Comparison of ENCODE assay signal across 11 cellular contexts in the genomic region with DNA sequence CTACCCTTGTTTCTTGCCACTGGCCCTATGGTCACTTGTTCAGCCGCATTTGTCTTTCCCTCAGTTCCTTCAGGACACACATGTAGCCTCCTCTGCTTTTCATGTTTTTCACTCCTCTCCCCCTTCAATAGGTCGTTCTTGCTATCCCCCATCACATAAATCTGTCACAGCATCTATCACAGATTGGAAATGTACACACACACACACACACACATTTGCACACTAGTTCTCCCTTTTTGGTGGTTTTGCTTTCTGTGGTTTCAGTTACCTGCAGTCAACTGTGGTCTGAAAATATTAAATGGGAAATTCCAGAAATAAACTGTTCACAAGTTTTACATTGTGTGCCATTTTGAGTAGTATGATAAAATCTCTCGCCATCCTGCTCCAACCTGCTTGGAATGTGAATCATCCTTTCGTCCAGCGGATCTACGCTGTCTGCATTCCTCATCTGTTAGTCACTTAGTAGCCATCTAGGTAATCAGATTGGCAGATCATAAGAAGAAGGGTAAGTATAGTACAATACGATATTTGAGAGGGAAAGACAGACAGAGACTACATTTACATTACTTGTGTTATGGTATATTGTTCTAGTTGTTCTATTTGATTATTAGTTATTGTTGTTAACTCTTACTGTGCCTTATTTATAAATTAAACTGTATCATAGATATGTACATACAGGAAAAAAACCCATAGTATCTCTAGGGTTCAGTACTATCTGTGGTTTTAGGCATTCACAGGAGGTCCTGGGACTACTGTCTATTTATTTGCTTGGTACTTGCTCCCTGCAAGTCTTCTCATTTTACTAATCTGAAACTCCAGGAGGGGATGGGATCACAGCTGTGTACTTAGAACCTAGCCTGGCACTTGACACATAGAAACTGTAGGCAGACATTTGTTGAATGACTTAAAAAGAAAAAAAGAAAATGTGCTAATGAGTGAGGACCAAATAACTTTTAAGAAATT.
DNase-seq lines count a peak whose midpoint lies in the region; ATAC-seq and TF ChIP-seq lines count a peak whose summit lies in the region.
"Had no signal": no experiment of that assay in that cellular context is flagged by ENCODE, and none has a peak within 500 bp of the region (broad histone marks: within the 10 kb centered on the region; RNA-seq: fewer than 3 reads in every experiment).

No MANE protein-coding gene starts in this region.

- POLR2A ChIA-PET in RWPE1 (lab: Yijun Ruan, JAX; ENCODE audit: low non-redundant PET), result no interaction called here

- no peak for ATAC-seq in HG02981 (IDR thresholded peaks at IDR 0.05; ENCODE audit: unreplicated experiment)

- H3K27me3 ChIP-seq in dorsolateral prefrontal cortex, result no peaks in the 10 kb centered on the region

- intact Hi-C loops in dorsolateral prefrontal cortex (cut with DNase I), result loop anchor here (5.0 to 10.0 kb wide), 2 partner anchors 183 to 225 kb away; no protein-coding TSS in a partner anchor

- H3K4me3 ChIP-seq in fibroblast of pulmonary artery (replicated peaks; ENCODE audit: low read depth, low read length), result no peak overlapping the region
- no peak overlapping the region for H3K4me3 ChIP-seq in dorsolateral prefrontal cortex

- H3K4me3 Mint-ChIP-seq in osteocyte (ENCODE audit: unreplicated experiment), result no peak overlapping the region
- H3K4me3 Mint-ChIP-seq: dendritic cell treated with granulocyte-macrophage colony-stimulating factor and Interleukin-4, amounts not matched to agents 40 ng/mL and 50 ng/mL, for 4 days had no signal

- no peaks in the 10 kb centered on the region for H3K9me3 Mint-ChIP-seq in osteocyte (ENCODE audit: unreplicated experiment)
- H3K9me3 Mint-ChIP-seq: dendritic cell treated with granulocyte-macrophage colony-stimulating factor and Interleukin-4, amounts not matched to agents 40 ng/mL and 50 ng/mL, for 4 days had no signal

- peaks cover 9% of the 10 kb centered on the region for H3K27me3 Mint-ChIP-seq in osteocyte (ENCODE audit: unreplicated experiment)

- no peaks in the 10 kb centered on the region for H3K36me3 Mint-ChIP-seq in osteocyte (ENCODE audit: unreplicated experiment)

- TF ChIP-seq CTCF in RWPE1 (conservative IDR thresholded peaks at IDR 0.05; ENCODE audit: low read depth) (no peak), fibroblast of pulmonary artery (IDR thresholded peaks at IDR 0.05; ENCODE audit: low read length, missing control alignments) (no peak), dorsolateral prefrontal cortex (IDR thresholded peaks at IDR 0.05 in 54 of 56, conservative IDR thresholded peaks at IDR 0.05 in 2 of 56; ENCODE audit: low read depth in 1 of 56, partially characterized antibody in 56 of 56) (no peak), osteocyte (IDR thresholded peaks at IDR 0.05) (no peak)

- peaks cover 5% of the 10 kb centered on the region for H3K4me1 Mint-ChIP-seq in osteocyte (ENCODE audit: unreplicated experiment)

- H3K27ac Mint-ChIP-seq in osteocyte (ENCODE audit: unreplicated experiment), result no peak overlapping the region
- H3K27ac Mint-ChIP-seq: dendritic cell treated with granulocyte-macrophage colony-stimulating factor and Interleukin-4, amounts not matched to agents 40 ng/mL and 50 ng/mL, for 4 days had no signal

- H3K27ac ChIP-seq in RWPE1 (peak overlapping the region; percentile 17; the same call in 1 of the 2 replicates), dorsolateral prefrontal cortex (no peak overlapping the region)
- H3K27ac ChIP-seq: 22Rv1 had no signal

- peak; percentile 13 for DNase-seq in NCI-H82 (lab: John Stamatoyannopoulos, UW)
- no peak for DNase-seq in NCI-H82 treated with DMSO at 0.1 percent for 48 hours (lab: John Stamatoyannopoulos, UW; ENCODE audit: unreplicated experiment)
- peak; percentile 87 for DNase-seq in RWPE1 (ENCODE audit: low spot score)
- DNase-seq in fibroblast of pulmonary artery (ENCODE audit: low read depth), result peak; percentile 92
- no peak for DNase-seq in cerebellar cortex (ENCODE audit: low spot score)
- no peak for DNase-seq in dorsolateral prefrontal cortex
- no peak for DNase-seq in osteocyte (ENCODE audit: extremely low spot score, unreplicated experiment)
- DNase-seq: T-helper 1 cell had no signal

- CTCF ChIA-PET in RWPE1 (lab: Yijun Ruan, JAX), result no interaction called here

Comparison
In these comparisons a context has a peak if more than half of its experiments do, and no peak if none do; other contexts are left out.
1. DNase-seq: peak in NCI-H82 (single experiment), RWPE1 (single experiment) and fibroblast of pulmonary artery (single experiment); none in NCI-H82 treated with DMSO at 0.1 percent for 48 hours (single experiment), cerebellar cortex (single experiment), dorsolateral prefrontal cortex (0 of 10) and osteocyte (single experiment).